ENCODE assay signal across 30 cellular contexts in genomic region chr16:29988346-29989075, GRCh38. TPM values are rescaled to one million over a fixed set of nuclear protein-coding genes. Genes with fewer than 3 reads are reported as not detected.
DNase-seq lines count a peak whose midpoint lies in the region; ATAC-seq and TF ChIP-seq lines count a peak whose summit lies in the region.
"Had no signal": no experiment of that assay in that cellular context is flagged by ENCODE, and none has a peak within 500 bp of the region (broad histone marks: within the 10 kb centered on the region; RNA-seq: fewer than 3 reads in every experiment).

No MANE protein-coding gene starts in this region.

- peak overlapping the region; percentile 62 to 81 for H3K27ac Mint-ChIP-seq in activated naive CD4-positive, alpha-beta T cell treated with anti-CD3 and anti-CD28 coated beads, Interleukin-2, amount 50 U/mL, for 72 hours
- H3K27ac Mint-ChIP-seq in activated naive CD4-positive, alpha-beta T cell treated with anti-CD3 and anti-CD28 coated beads for 36 hours: no peak overlapping the region
- peak overlapping the region; percentile 74; the same call in 1 of the 2 replicates for H3K27ac Mint-ChIP-seq in WTC11
- H3K27ac Mint-ChIP-seq in nephron progenitor cell: peak overlapping the region; percentile 95
- H3K27ac Mint-ChIP-seq: CD8-positive, alpha-beta T cell; T-cell had no signal

- POLR2A ChIA-PET in WTC11 (lab: Charles Lee): interaction anchor here (0.6 kb wide), 1 partner anchor 15 kb away, joined by 3 read pairs; the partner anchor contains the start of gene TAOK2

- no peak for ATAC-seq in activated naive CD4-positive, alpha-beta T cell treated with anti-CD3 and anti-CD28 coated beads, Interleukin-2, amount 50 U/mL, for 72 hours
- ATAC-seq in WTC11 (no peak), upper lobe of right lung (no peak), HG02588 (IDR thresholded peaks at IDR 0.05; ENCODE audit: unreplicated experiment) (no peak)
- ATAC-seq: A549; activated CD8-positive, alpha-beta T cell treated with anti-CD3 and anti-CD28 coated beads, Interleukin-2, amount 10 ng/mL, durations not matched to agents 7 days and 5 days; CD8-positive, alpha-beta T cell; GM12878 had no signal

- peaks cover 90% of the 10 kb centered on the region for H3K36me3 ChIP-seq in upper lobe of right lung

- H3K4me3 Mint-ChIP-seq in activated naive CD4-positive, alpha-beta T cell treated with anti-CD3 and anti-CD28 coated beads for 36 hours: no peak overlapping the region
- H3K4me3 Mint-ChIP-seq in WTC11 (no peak overlapping the region), nephron progenitor cell (no peak overlapping the region)
- H3K4me3 Mint-ChIP-seq: activated CD8-positive, alpha-beta T cell treated with anti-CD3 and anti-CD28 coated beads, Interleukin-2, amount 10 ng/mL, durations not matched to agents 7 days and 5 days; CD8-positive, alpha-beta T cell; immature natural killer cell; T-cell had no signal

- no peaks in the 10 kb centered on the region for H3K4me1 Mint-ChIP-seq in activated naive CD4-positive, alpha-beta T cell treated with anti-CD3 and anti-CD28 coated beads for 36 hours (ENCODE audit: low read depth)
- no peaks in the 10 kb centered on the region for H3K4me1 Mint-ChIP-seq in WTC11
- peaks cover 43% of the 10 kb centered on the region for H3K4me1 Mint-ChIP-seq in nephron progenitor cell
- H3K4me1 Mint-ChIP-seq: T-cell had no signal

- DNase-seq in activated naive CD4-positive, alpha-beta T cell treated with anti-CD3 and anti-CD28 coated beads, Interleukin-2, amount 50 U/mL, for 72 hours (ENCODE audit: low spot score in 2 of 2): no peak
- no peak for DNase-seq in activated naive CD4-positive, alpha-beta T cell treated with anti-CD3 and anti-CD28 coated beads for 36 hours
- DNase-seq in WTC11 (ENCODE audit: low spot score) (no peak), nephron progenitor cell (no peak), upper lobe of right lung (peak; percentile 67), occipital lobe (lab: John Stamatoyannopoulos, UW) (no peak), NCI-H187 (lab: John Stamatoyannopoulos, UW) (no peak)
- DNase-seq: activated CD4-positive, alpha-beta T cell treated with anti-CD3 and anti-CD28 coated beads for 1 hour; activated CD8-positive, alpha-beta T cell treated with anti-CD3 and anti-CD28 coated beads, Interleukin-2, amount 10 ng/mL, durations not matched to agents 7 days and 5 days; activated effector memory CD4-positive, alpha-beta T cell treated with anti-CD3 and anti-CD28 coated beads, Interleukin-2, amount 50 U/mL, for 16 hours; AML-193; CD8-positive, alpha-beta T cell; cerebellar nuclear complex; dorsolateral prefrontal cortex; hypothalamus; immature natural killer cell; IMR-90; left colon; NCI-H1092; NCI-H187 treated with DMSO at 0.1 percent for 48 hours; NCI-H69; nucleus accumbens; SJCRH30; small intestine; stimulated activated CD4-positive, alpha-beta T cell treated with anti-CD3 and anti-CD28 coated beads, Interleukin-1b, Interleukin-23, amount 100 ng/mL, for 48 hours; T-cell had no signal

- peak overlapping the region; percentile 67 for H3K27ac ChIP-seq in upper lobe of right lung
- H3K27ac ChIP-seq: A549, Peyer's patch, SJCRH30 had no signal

- peaks cover 9% of the 10 kb centered on the region for H3K4me1 ChIP-seq in upper lobe of right lung
- H3K4me1 ChIP-seq: A549, SJCRH30 had no signal

- H3K27me3 Mint-ChIP-seq in activated naive CD4-positive, alpha-beta T cell treated with anti-CD3 and anti-CD28 coated beads for 36 hours (ENCODE audit: low read depth): no peaks in the 10 kb centered on the region
- H3K27me3 Mint-ChIP-seq in WTC11 (ENCODE audit: low read depth) (no peaks in the 10 kb centered on the region), nephron progenitor cell (ENCODE audit: low read depth, poor library complexity) (no peaks in the 10 kb centered on the region)
- H3K27me3 Mint-ChIP-seq: T-cell had no signal

- H3K4me3 ChIP-seq in upper lobe of right lung: peak overlapping the region; percentile 16
- H3K4me3 ChIP-seq: A549, dorsolateral prefrontal cortex, GM12878, Peyer's patch, SJCRH30 had no signal

- CTCF ChIA-PET in activated naive CD4-positive, alpha-beta T cell treated with anti-CD3 and anti-CD28 coated beads for 36 hours (lab: Charles Lee): interaction anchor here (1.1 to 1.4 kb wide), 2 partner anchors 44 to 140 kb away, joined by 3 read pairs; no protein-coding TSS in a partner anchor
- CTCF ChIA-PET in WTC11 (lab: Charles Lee): interaction anchor here (1.7 kb wide), 1 partner anchor 44 kb away, joined by 9 read pairs; no protein-coding TSS in a partner anchor

- intact Hi-C loops in activated naive CD4-positive, alpha-beta T cell treated with anti-CD3 and anti-CD28 coated beads for 36 hours (cut with micrococcal nuclease): no loop called here
- intact Hi-C loops in upper lobe of right lung (cut with DNase I): no loop called here

- H3K27me3 ChIP-seq in upper lobe of right lung: no peaks in the 10 kb centered on the region
- H3K27me3 ChIP-seq: dorsolateral prefrontal cortex, Peyer's patch, SJCRH30 had no signal

- no peaks in the 10 kb centered on the region for H3K9me3 Mint-ChIP-seq in activated naive CD4-positive, alpha-beta T cell treated with anti-CD3 and anti-CD28 coated beads, Interleukin-2, amount 50 U/mL, for 72 hours
- H3K9me3 Mint-ChIP-seq in activated naive CD4-positive, alpha-beta T cell treated with anti-CD3 and anti-CD28 coated beads for 36 hours: no peaks in the 10 kb centered on the region
- H3K9me3 Mint-ChIP-seq in WTC11 (no peaks in the 10 kb centered on the region), nephron progenitor cell (no peaks in the 10 kb centered on the region)
- H3K9me3 Mint-ChIP-seq: CD8-positive, alpha-beta T cell; immature natural killer cell; T-cell had no signal

- TF ChIP-seq CTCF in WTC11 (IDR thresholded peaks at IDR 0.05): no peak
- TF ChIP-seq CTCF in nephron progenitor cell (IDR thresholded peaks at IDR 0.05): no peak
- no peak for TF ChIP-seq CTCF in upper lobe of right lung (IDR thresholded peaks at IDR 0.05)

- H3K9me3 ChIP-seq in upper lobe of right lung: no peaks in the 10 kb centered on the region
- H3K9me3 ChIP-seq: A549, Peyer's patch, SJCRH30 had no signal

- H3K36me3 Mint-ChIP-seq in activated naive CD4-positive, alpha-beta T cell treated with anti-CD3 and anti-CD28 coated beads, Interleukin-2, amount 50 U/mL, for 72 hours: peaks cover 0 to 15% of the 10 kb centered on the region in 2 donors
- peaks cover 20% of the 10 kb centered on the region for H3K36me3 Mint-ChIP-seq in activated naive CD4-positive, alpha-beta T cell treated with anti-CD3 and anti-CD28 coated beads for 36 hours (ENCODE audit: low read depth)
- H3K36me3 Mint-ChIP-seq in WTC11: peaks cover 46% of the 10 kb centered on the region
- peaks cover 58% of the 10 kb centered on the region for H3K36me3 Mint-ChIP-seq in nephron progenitor cell (ENCODE audit: low read depth)

TF ChIP-seq in WTC11, 78 proteins besides CTCF, POLR2A, EP300 and RAD21 (continues in another document):
- TF ChIP-seq ATF2 (CRISPR knock-in tag; IDR thresholded peaks at IDR 0.05; ENCODE audit: borderline replicate concordance, low read depth) (no peak), ZNF317 (CRISPR knock-in tag; IDR thresholded peaks at IDR 0.05; ENCODE audit: borderline replicate concordance, low read depth) (no peak)

RNA-seq across cellular contexts. Expression of gene HIRIP3, which starts 6.9 kb away (rescaled TPM):
- 10 to 100 TPM; 30.1 to 38.7 TPM for total RNA-seq in activated naive CD4-positive, alpha-beta T cell treated with anti-CD3 and anti-CD28 coated beads, Interleukin-2, amount 50 U/mL, for 72 hours
- total RNA-seq in activated naive CD4-positive, alpha-beta T cell treated with anti-CD3 and anti-CD28 coated beads for 36 hours: 10 to 100 TPM; 40.8 to 43.9 TPM
- 18.9 to 21.2 TPM (median 21.1 TPM) in 3 replicates for total RNA-seq in WTC11 (2021)
- total RNA-seq in upper lobe of right lung: 20.3 TPM
- 13.1 TPM for total RNA-seq in occipital lobe

RNA-seq across cellular contexts. Expression of gene INO80E, which starts 7.5 kb away (rescaled TPM):
- total RNA-seq in activated naive CD4-positive, alpha-beta T cell treated with anti-CD3 and anti-CD28 coated beads, Interleukin-2, amount 50 U/mL, for 72 hours: 10 to 100 TPM; 85.3 to 90.7 TPM
- total RNA-seq in activated naive CD4-positive, alpha-beta T cell treated with anti-CD3 and anti-CD28 coated beads for 36 hours: 10 to 100 TPM; 62.0 to 65.4 TPM
- total RNA-seq in WTC11 (2021): 87.6 to 101 TPM (median 92.4 TPM) in 3 replicates
- total RNA-seq in upper lobe of right lung: 65.3 TPM
- total RNA-seq in occipital lobe: 27.8 TPM

RNA-seq across cellular contexts. Expression of gene TAOK2, which starts 14.8 kb away (rescaled TPM):
- total RNA-seq in activated naive CD4-positive, alpha-beta T cell treated with anti-CD3 and anti-CD28 coated beads, Interleukin-2, amount 50 U/mL, for 72 hours: 10 to 100 TPM; 29.6 to 52.7 TPM
- total RNA-seq in activated naive CD4-positive, alpha-beta T cell treated with anti-CD3 and anti-CD28 coated beads for 36 hours: 10 to 100 TPM; 20.9 to 21.6 TPM
- total RNA-seq in WTC11 (2021) (38.3 to 42.4 TPM (median 39.2 TPM) in 3 replicates), upper lobe of right lung (75.4 TPM), occipital lobe (49.8 TPM)

RNA-seq across cellular contexts. Expression of gene DOC2A, which starts 22.3 kb away (rescaled TPM):
- total RNA-seq in activated naive CD4-positive, alpha-beta T cell treated with anti-CD3 and anti-CD28 coated beads, Interleukin-2, amount 50 U/mL, for 72 hours: 1 to 10 TPM in 1 of 2 donors, under 1 TPM in 1; 0.80 to 2.0 TPM
- total RNA-seq in activated naive CD4-positive, alpha-beta T cell treated with anti-CD3 and anti-CD28 coated beads for 36 hours: under 1 TPM; 0.64 to 0.86 TPM
- total RNA-seq in WTC11 (2021): 10.8 to 16.6 TPM (median 16.4 TPM) in 3 replicates
- total RNA-seq in upper lobe of right lung: 2.6 TPM
- 10.5 TPM for total RNA-seq in occipital lobe
- total RNA-seq: CD8-positive, alpha-beta T cell; SJCRH30 had no signal

RNA-seq across cellular contexts. Expression of gene TMEM219, which starts 26.6 kb away (rescaled TPM):
- total RNA-seq in activated naive CD4-positive, alpha-beta T cell treated with anti-CD3 and anti-CD28 coated beads, Interleukin-2, amount 50 U/mL, for 72 hours: 10 to 100 TPM; 52.5 to 63.8 TPM
- total RNA-seq in activated naive CD4-positive, alpha-beta T cell treated with anti-CD3 and anti-CD28 coated beads for 36 hours: 10 to 100 TPM; 31.9 to 35.5 TPM
- total RNA-seq in WTC11 (2021) (69.6 to 87.6 TPM (median 78.0 TPM) in 3 replicates), upper lobe of right lung (133 TPM), occipital lobe (22.5 TPM)
